14 cellular contexts compared by ENCODE assay signal in the genomic region with DNA sequence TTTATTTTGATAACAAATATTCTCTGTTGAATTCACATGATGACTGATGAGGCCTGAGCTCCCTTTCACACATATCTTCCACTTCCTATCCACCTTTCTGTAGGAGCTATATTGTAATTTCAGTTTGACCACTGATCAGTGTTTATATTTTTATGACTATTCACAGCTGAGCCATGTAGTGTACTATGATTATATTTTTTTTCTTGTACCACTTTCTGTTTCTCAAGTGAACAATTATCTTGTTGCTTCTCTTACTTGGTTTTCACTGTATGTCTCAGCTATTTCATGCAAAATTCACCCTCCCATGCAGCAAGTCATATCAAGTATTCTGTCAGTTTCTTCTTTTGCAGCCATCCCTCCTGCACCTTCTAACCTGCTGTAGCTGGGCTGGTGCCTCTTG.
"Had no signal": no experiment of that assay in that cellular context is flagged by ENCODE, and none has a peak within 500 bp of the region (broad histone marks: within the 10 kb centered on the region; RNA-seq: fewer than 3 reads in every experiment).

No MANE protein-coding gene starts in this region.

- H3K27ac Mint-ChIP-seq: activated naive CD8-positive, alpha-beta T cell; endodermal cell had no signal

- H3K27ac ChIP-seq: lower lobe of right lung, skin epidermis had no signal

- H3K27me3 ChIP-seq: tibial nerve had no signal

- DNase-seq: activated CD4-positive, alpha-beta T cell treated with anti-CD3 and anti-CD28 coated beads for 4 hours; activated effector memory CD4-positive, alpha-beta T cell treated with Interleukin-2 at 50 U/mL for 16 hours; anterior cingulate cortex; dermis blood vessel endothelial cell; endodermal cell; erythroblast; hippocampal formation; lower lobe of right lung; midbrain; posterior cingulate gyrus; stimulated activated CD4-positive, alpha-beta T cell treated with anti-CD3 and anti-CD28 coated beads, Interleukin-4, amount 100 ng/mL, for 4 hours had no signal

- H3K9me3 ChIP-seq: lower lobe of right lung had no signal

- ATAC-seq: lower lobe of right lung had no signal

- H3K27me3 Mint-ChIP-seq: activated naive CD8-positive, alpha-beta T cell had no signal

- H3K4me3 Mint-ChIP-seq: activated naive CD8-positive, alpha-beta T cell; endodermal cell had no signal

- H3K4me3 ChIP-seq: lower lobe of right lung, skin epidermis, tibial nerve had no signal
